ENCODE assay signal across 15 cellular contexts in genomic region chr6:157107571-157107914, GRCh38.
A peak's percentile ranks its signal among the peaks of the same experiment; 100 is the strongest.
DNase-seq lines count a peak whose midpoint lies in the region; ATAC-seq and TF ChIP-seq lines count a peak whose summit lies in the region.
"Had no signal": no experiment of that assay in that cellular context is flagged by ENCODE, and none has a peak within 500 bp of the region (broad histone marks: within the 10 kb centered on the region; RNA-seq: fewer than 3 reads in every experiment).

No MANE protein-coding gene starts in this region.

- TF ChIP-seq POLR2A in right lobe of liver (IDR thresholded peaks at IDR 0.05): no peak

- H3K9me3 ChIP-seq in right lobe of liver: no peaks in the 10 kb centered on the region
- H3K9me3 ChIP-seq: Peyer's patch, upper lobe of left lung had no signal

- H3K9me3 Mint-ChIP-seq in activated CD4-positive, alpha-beta T cell treated with anti-CD3 and anti-CD28 coated beads, Interleukin-2, amount 10 ng/mL, durations not matched to agents 24 days and 14 days: no peaks in the 10 kb centered on the region
- no peaks in the 10 kb centered on the region for H3K9me3 Mint-ChIP-seq in activated T-helper 2 cell treated with anti-CD3 and anti-CD28 coated beads, Interferon-gamma antibody, Interleukin-2, Interleukin-4, amounts not matched to agents 10 μg/mL and 5 μg/mL and 100 μg/mL, durations not matched to agents 14 hours and 24 hours and 36 hours
- H3K9me3 Mint-ChIP-seq in glutamatergic neuron (ENCODE audit: unreplicated experiment): peaks cover 7% of the 10 kb centered on the region
- no peaks in the 10 kb centered on the region for H3K9me3 Mint-ChIP-seq in stimulated activated memory B cell treated with anti-CD40 and anti-IgM and Interleukin-4, amounts not matched to agents 10 μg/mL and 1 μg/mL and 100 μg/mL, for 72 hours
- H3K9me3 Mint-ChIP-seq: T-cell had no signal

- H3K27me3 ChIP-seq in right lobe of liver: no peaks in the 10 kb centered on the region
- H3K27me3 ChIP-seq: Peyer's patch, upper lobe of left lung had no signal

- H3K4me1 Mint-ChIP-seq in activated CD4-positive, alpha-beta T cell treated with anti-CD3 and anti-CD28 coated beads, Interleukin-2, amount 10 ng/mL, durations not matched to agents 24 days and 14 days: peaks cover 33% of the 10 kb centered on the region
- peaks cover 56% of the 10 kb centered on the region for H3K4me1 Mint-ChIP-seq in activated T-helper 2 cell treated with anti-CD3 and anti-CD28 coated beads, Interferon-gamma antibody, Interleukin-2, Interleukin-4, amounts not matched to agents 10 μg/mL and 5 μg/mL and 100 μg/mL, durations not matched to agents 14 hours and 24 hours and 36 hours (ENCODE audit: low read depth)
- H3K4me1 Mint-ChIP-seq in glutamatergic neuron (ENCODE audit: low read depth, unreplicated experiment): peaks cover 38% of the 10 kb centered on the region
- peaks cover 35% of the 10 kb centered on the region for H3K4me1 Mint-ChIP-seq in stimulated activated memory B cell treated with anti-CD40 and anti-IgM and Interleukin-4, amounts not matched to agents 10 μg/mL and 1 μg/mL and 100 μg/mL, for 72 hours

- H3K27me3 Mint-ChIP-seq in activated CD4-positive, alpha-beta T cell treated with anti-CD3 and anti-CD28 coated beads, Interleukin-2, amount 10 ng/mL, durations not matched to agents 24 days and 14 days: no peaks in the 10 kb centered on the region
- no peaks in the 10 kb centered on the region for H3K27me3 Mint-ChIP-seq in activated T-helper 2 cell treated with anti-CD3 and anti-CD28 coated beads, Interferon-gamma antibody, Interleukin-2, Interleukin-4, amounts not matched to agents 10 μg/mL and 5 μg/mL and 100 μg/mL, durations not matched to agents 14 hours and 24 hours and 36 hours (ENCODE audit: low read depth)
- no peaks in the 10 kb centered on the region for H3K27me3 Mint-ChIP-seq in glutamatergic neuron (ENCODE audit: unreplicated experiment)
- H3K27me3 Mint-ChIP-seq in stimulated activated memory B cell treated with anti-CD40 and anti-IgM and Interleukin-4, amounts not matched to agents 10 μg/mL and 1 μg/mL and 100 μg/mL, for 72 hours: no peaks in the 10 kb centered on the region
- H3K27me3 Mint-ChIP-seq: T-cell had no signal

- H3K4me3 ChIP-seq in right lobe of liver: no peak overlapping the region
- H3K4me3 ChIP-seq: Peyer's patch, upper lobe of left lung had no signal

- WGBS in right lobe of liver (ENCODE audit: insufficient coverage, low coverage, low lambda C conversion rate, missing lambda C conversion rate): 83% methylated on average over 4 of the region's 4 CpGs

- H3K27ac ChIP-seq in right lobe of liver: no peak overlapping the region
- H3K27ac ChIP-seq: upper lobe of left lung had no signal

- peaks cover 21% of the 10 kb centered on the region for H3K36me3 Mint-ChIP-seq in activated CD4-positive, alpha-beta T cell treated with anti-CD3 and anti-CD28 coated beads, Interleukin-2, amount 10 ng/mL, durations not matched to agents 24 days and 14 days (ENCODE audit: low read depth)
- peaks cover 49% of the 10 kb centered on the region for H3K36me3 Mint-ChIP-seq in activated T-helper 2 cell treated with anti-CD3 and anti-CD28 coated beads, Interferon-gamma antibody, Interleukin-2, Interleukin-4, amounts not matched to agents 10 μg/mL and 5 μg/mL and 100 μg/mL, durations not matched to agents 14 hours and 24 hours and 36 hours (ENCODE audit: low read depth)
- H3K36me3 Mint-ChIP-seq in glutamatergic neuron (ENCODE audit: unreplicated experiment): no peaks in the 10 kb centered on the region
- peaks cover 31% of the 10 kb centered on the region for H3K36me3 Mint-ChIP-seq in stimulated activated memory B cell treated with anti-CD40 and anti-IgM and Interleukin-4, amounts not matched to agents 10 μg/mL and 1 μg/mL and 100 μg/mL, for 72 hours

- ATAC-seq in stimulated activated memory B cell treated with anti-CD40 and anti-IgM and Interleukin-4, amounts not matched to agents 10 μg/mL and 1 μg/mL and 100 μg/mL, for 72 hours: no peak
- ATAC-seq in right lobe of liver: no peak
- no peak for ATAC-seq in HG02798 (IDR thresholded peaks at IDR 0.05; ENCODE audit: poor library complexity, unreplicated experiment)
- ATAC-seq: T-cell had no signal

- H3K36me3 ChIP-seq in right lobe of liver: peaks cover 0 to 2% (median 0%) of the 10 kb centered on the region in 4 donors
- H3K36me3 ChIP-seq: Peyer's patch had no signal

- no peak for TF ChIP-seq CTCF in glutamatergic neuron (IDR thresholded peaks at IDR 0.05; ENCODE audit: partially characterized antibody, unreplicated experiment)
- TF ChIP-seq CTCF in right lobe of liver (IDR thresholded peaks at IDR 0.05): no peak

- no peaks in the 10 kb centered on the region for H3K4me1 ChIP-seq in right lobe of liver

- H3K4me3 Mint-ChIP-seq in activated CD4-positive, alpha-beta T cell treated with anti-CD3 and anti-CD28 coated beads, Interleukin-2, amount 10 ng/mL, durations not matched to agents 24 days and 14 days: no peak overlapping the region
- peak overlapping the region; percentile 0 for H3K4me3 Mint-ChIP-seq in activated T-helper 2 cell treated with anti-CD3 and anti-CD28 coated beads, Interferon-gamma antibody, Interleukin-2, Interleukin-4, amounts not matched to agents 10 μg/mL and 5 μg/mL and 100 μg/mL, durations not matched to agents 14 hours and 24 hours and 36 hours (ENCODE audit: low read depth)
- H3K4me3 Mint-ChIP-seq in glutamatergic neuron (ENCODE audit: unreplicated experiment): peak overlapping the region; percentile 53
- H3K4me3 Mint-ChIP-seq in stimulated activated memory B cell treated with anti-CD40 and anti-IgM and Interleukin-4, amounts not matched to agents 10 μg/mL and 1 μg/mL and 100 μg/mL, for 72 hours: no peak overlapping the region
- H3K4me3 Mint-ChIP-seq: T-cell had no signal

- DNase-seq in activated CD4-positive, alpha-beta T cell treated with anti-CD3 and anti-CD28 coated beads, Interleukin-2, amount 10 ng/mL, durations not matched to agents 24 days and 14 days: no peak
- DNase-seq in activated CD4-positive, alpha-beta T cell treated with anti-CD3 and anti-CD28 coated beads, Interleukin-2, amount 50 U/mL, for 48 hours: no peak
- no peak for DNase-seq in activated T-helper 2 cell treated with anti-CD3 and anti-CD28 coated beads, Interferon-gamma antibody, Interleukin-2, Interleukin-4, amounts not matched to agents 10 μg/mL and 5 μg/mL and 100 μg/mL, durations not matched to agents 14 hours and 24 hours and 36 hours (ENCODE audit: low spot score)
- DNase-seq in glutamatergic neuron (no peak), right lobe of liver (no peak), NCI-H2171 treated with DMSO at 0.1 percent for 48 hours (lab: John Stamatoyannopoulos, UW) (no peak)
- DNase-seq: activated CD4-positive, alpha-beta T cell treated with anti-CD3 and anti-CD28 coated beads for 4 hours; activated effector memory CD4-positive, alpha-beta T cell treated with Interleukin-2 at 50 U/mL for 16 hours; NCI-H1930; NCI-H526 treated with DMSO at 0.1 percent for 48 hours; Peyer's patch; T-cell; upper lobe of left lung had no signal

- H3K27ac Mint-ChIP-seq in activated CD4-positive, alpha-beta T cell treated with anti-CD3 and anti-CD28 coated beads, Interleukin-2, amount 10 ng/mL, durations not matched to agents 24 days and 14 days: peak overlapping the region; percentile 78
- peak overlapping the region; percentile 81 for H3K27ac Mint-ChIP-seq in activated T-helper 2 cell treated with anti-CD3 and anti-CD28 coated beads, Interferon-gamma antibody, Interleukin-2, Interleukin-4, amounts not matched to agents 10 μg/mL and 5 μg/mL and 100 μg/mL, durations not matched to agents 14 hours and 24 hours and 36 hours
- H3K27ac Mint-ChIP-seq in glutamatergic neuron (ENCODE audit: unreplicated experiment): peak overlapping the region; percentile 91
- H3K27ac Mint-ChIP-seq in stimulated activated memory B cell treated with anti-CD40 and anti-IgM and Interleukin-4, amounts not matched to agents 10 μg/mL and 1 μg/mL and 100 μg/mL, for 72 hours: peak overlapping the region; percentile 51
- H3K27ac Mint-ChIP-seq: T-cell had no signal

- intact Hi-C loops in activated CD4-positive, alpha-beta T cell treated with anti-CD3 and anti-CD28 coated beads, Interleukin-2, amount 10 ng/mL, durations not matched to agents 24 days and 14 days (cut with micrococcal nuclease): loop anchor here (5.0 kb wide), 1 partner anchor 250 kb away; no protein-coding TSS in a partner anchor
- intact Hi-C loops in activated T-helper 2 cell treated with anti-CD3 and anti-CD28 coated beads, Interferon-gamma antibody, Interleukin-2, Interleukin-4, amounts not matched to agents 10 μg/mL and 5 μg/mL and 100 μg/mL, durations not matched to agents 14 hours and 24 hours and 36 hours (cut with micrococcal nuclease): loop anchor here (5.0 to 10.0 kb wide), 2 partner anchors 253 to 325 kb away; no protein-coding TSS in a partner anchor
- intact Hi-C loops in right lobe of liver (cut with DNase I): no loop called here

Comparison
In these comparisons a context has a peak if more than half of its experiments do, and no peak if none do; other contexts are left out.
1. H3K4me3 Mint-ChIP-seq: peak in activated T-helper 2 cell treated with anti-CD3 and anti-CD28 coated beads, Interferon-gamma antibody, Interleukin-2, Interleukin-4, amounts not matched to agents 10 μg/mL and 5 μg/mL and 100 μg/mL, durations not matched to agents 14 hours and 24 hours and 36 hours (single experiment) and glutamatergic neuron (single experiment); none in activated CD4-positive, alpha-beta T cell treated with anti-CD3 and anti-CD28 coated beads, Interleukin-2, amount 10 ng/mL, durations not matched to agents 24 days and 14 days (single experiment) and stimulated activated memory B cell treated with anti-CD40 and anti-IgM and Interleukin-4, amounts not matched to agents 10 μg/mL and 1 μg/mL and 100 μg/mL, for 72 hours (single experiment).
2. intact Hi-C loops: an anchor here in activated CD4-positive, alpha-beta T cell treated with anti-CD3 and anti-CD28 coated beads, Interleukin-2, amount 10 ng/mL, durations not matched to agents 24 days and 14 days (5.0 kb wide) and activated T-helper 2 cell treated with anti-CD3 and anti-CD28 coated beads, Interferon-gamma antibody, Interleukin-2, Interleukin-4, amounts not matched to agents 10 μg/mL and 5 μg/mL and 100 μg/mL, durations not matched to agents 14 hours and 24 hours and 36 hours (5.0 to 10.0 kb wide); none called in right lobe of liver.
3. Peak in every context shown above with its lines, with median percentiles within 50 percentile points of each other: H3K27ac Mint-ChIP-seq.